Comparison of ENCODE assay signal across 8 cellular contexts in the genomic region with DNA sequence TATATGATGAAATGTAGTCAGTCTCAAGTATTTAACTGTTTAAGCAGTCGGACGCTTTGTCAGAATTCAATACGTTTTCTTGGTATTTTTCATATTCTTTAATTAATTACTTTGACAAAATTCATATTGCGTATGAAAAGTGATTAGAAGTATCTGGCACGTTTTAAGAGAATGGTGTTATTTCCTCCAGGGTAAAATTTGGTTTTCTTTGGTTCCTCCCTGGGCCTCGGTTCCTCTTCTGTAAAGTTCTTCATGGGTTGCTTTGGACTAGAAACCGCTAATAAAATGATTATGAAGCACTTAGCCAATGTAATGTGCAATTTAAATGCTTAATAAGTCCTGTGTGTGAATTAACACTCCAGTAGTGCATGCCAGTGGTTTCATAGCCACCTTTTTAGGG. TPM values are rescaled to one million over a fixed set of nuclear protein-coding genes. Genes with fewer than 3 reads are reported as not detected.
DNase-seq lines count a peak whose midpoint lies in the region; ATAC-seq and TF ChIP-seq lines count a peak whose summit lies in the region.

No MANE protein-coding gene starts in this region.

- ATAC-seq in heart right ventricle: no peak
- ATAC-seq in Right ventricle myocardium superior (ENCODE audit: poor library complexity): no peak
- no peak for ATAC-seq in lower lobe of right lung
- no peak for ATAC-seq in HG02759 (IDR thresholded peaks at IDR 0.05; ENCODE audit: unreplicated experiment)
- no peak for ATAC-seq in HG03342 (IDR thresholded peaks at IDR 0.05; ENCODE audit: unreplicated experiment)

- intact Hi-C loops in heart right ventricle (cut with DNase I) (loop anchor here (2.0 to 10.0 kb wide), 11 partner anchors 40 to 127 kb away; a partner anchor contains a TSS), Right ventricle myocardium superior (cut with DNase I) (loop anchor here (5.0 kb wide), 1 partner anchor 115 kb away; no protein-coding TSS in a partner anchor), lower lobe of right lung (cut with DNase I) (no loop called here), vagina (cut with DNase I) (loop anchor here (5.0 to 10.0 kb wide), 2 partner anchors 110 to 113 kb away; a partner anchor contains a TSS)

- H3K9me3 ChIP-seq in heart right ventricle: no peaks in the 10 kb centered on the region
- no peaks in the 10 kb centered on the region for H3K9me3 ChIP-seq in lower lobe of right lung
- no peaks in the 10 kb centered on the region for H3K9me3 ChIP-seq in vagina

- no peaks in the 10 kb centered on the region for H3K9me3 Mint-ChIP-seq in activated naive CD8-positive, alpha-beta T cell treated with anti-CD3 and anti-CD28 coated beads for 36 hours

- peaks cover 5% of the 10 kb centered on the region for H3K36me3 Mint-ChIP-seq in activated naive CD8-positive, alpha-beta T cell treated with anti-CD3 and anti-CD28 coated beads for 36 hours

- H3K27ac ChIP-seq in heart right ventricle (peak overlapping the region in 5 of 10 donors; percentile 94 to 98 (median 98)), lower lobe of right lung (peak overlapping the region; percentile 89), vagina (peak overlapping the region; percentile 95)

- H3K4me1 ChIP-seq in heart right ventricle (peaks cover 0 to 59% (median 23%) of the 10 kb centered on the region in 9 donors), lower lobe of right lung (peaks cover 47% of the 10 kb centered on the region), vagina (peaks cover 26% of the 10 kb centered on the region)

- peak overlapping the region; percentile 72 for H3K27ac Mint-ChIP-seq in activated naive CD8-positive, alpha-beta T cell treated with anti-CD3 and anti-CD28 coated beads for 36 hours

- H3K4me1 Mint-ChIP-seq in activated naive CD8-positive, alpha-beta T cell treated with anti-CD3 and anti-CD28 coated beads for 36 hours: peaks cover 20% of the 10 kb centered on the region

- peak overlapping the region in 8 of 10 donors; percentile 85 to 100 (median 96) for H3K4me3 ChIP-seq in heart right ventricle
- peak overlapping the region; percentile 93 for H3K4me3 ChIP-seq in lower lobe of right lung
- peak overlapping the region; percentile 75 to 99 for H3K4me3 ChIP-seq in vagina

- TF ChIP-seq CTCF in heart right ventricle (IDR thresholded peaks at IDR 0.05) (no peak), lower lobe of right lung (IDR thresholded peaks at IDR 0.05) (no peak), vagina (IDR thresholded peaks at IDR 0.05) (no peak)

- H3K4me3 Mint-ChIP-seq in activated naive CD8-positive, alpha-beta T cell treated with anti-CD3 and anti-CD28 coated beads for 36 hours: peak overlapping the region; percentile 88

- H3K36me3 ChIP-seq in heart right ventricle (no peaks in the 10 kb centered on the region), lower lobe of right lung (no peaks in the 10 kb centered on the region), vagina (no peaks in the 10 kb centered on the region)

- WGBS in heart right ventricle, 2 donors: 39% methylated on average over 7 of the region's 7 CpGs

- H3K27me3 ChIP-seq in heart right ventricle: no peaks in the 10 kb centered on the region
- no peaks in the 10 kb centered on the region for H3K27me3 ChIP-seq in lower lobe of right lung (ENCODE audit: low read depth)
- no peaks in the 10 kb centered on the region for H3K27me3 ChIP-seq in vagina

- H3K27me3 Mint-ChIP-seq in activated naive CD8-positive, alpha-beta T cell treated with anti-CD3 and anti-CD28 coated beads for 36 hours: no peaks in the 10 kb centered on the region

- TF ChIP-seq POLR2A in vagina (IDR thresholded peaks at IDR 0.05): no peak

- DNase-seq in heart right ventricle: no peak
- DNase-seq in Right ventricle myocardium superior: no peak
- no peak for DNase-seq in activated naive CD8-positive, alpha-beta T cell treated with anti-CD3 and anti-CD28 coated beads for 36 hours
- DNase-seq in lower lobe of right lung: no peak
- no peak for DNase-seq in vagina (ENCODE audit: extremely low spot score in 2 of 2)
- DNase-seq in cerebellar cortex (ENCODE audit: low spot score): no peak

RNA-seq across cellular contexts. Expression of a gene that starts 1.5 kb away (rescaled TPM):
- total RNA-seq in heart right ventricle (10 to 100 TPM in 2 of 10 donors, 1 to 10 TPM in 8; 7.3 to 15.6 (median 8.5) TPM), Right ventricle myocardium superior (6.5 TPM), lower lobe of right lung (39.0 TPM), vagina (15.5 TPM)
- polyA plus RNA-seq in heart right ventricle: 1 to 10 TPM; 2.7 to 8.0 TPM
- 10 to 100 TPM; 21.4 TPM for total RNA-seq in activated naive CD8-positive, alpha-beta T cell treated with anti-CD3 and anti-CD28 coated beads for 36 hours

RNA-seq across cellular contexts. Expression of a gene that starts 22.3 kb away (rescaled TPM):
- total RNA-seq in heart right ventricle (under 1 TPM in 1 of 10 donors, not detected in 9; 0.32 TPM), Right ventricle myocardium superior (not detected), lower lobe of right lung (not detected), vagina (0.25 TPM)
- polyA plus RNA-seq in heart right ventricle: not detected
- not detected for total RNA-seq in activated naive CD8-positive, alpha-beta T cell treated with anti-CD3 and anti-CD28 coated beads for 36 hours

RNA-seq across cellular contexts. Expression of a gene that starts 39.1 kb away (rescaled TPM):
- 10 to 100 TPM; 24.3 to 39.3 (median 33.6) TPM for total RNA-seq in heart right ventricle
- 10 to 100 TPM in 1 of 2 donors, 1 to 10 TPM in 1; 7.9 to 11.1 TPM for polyA plus RNA-seq in heart right ventricle
- 34.0 TPM for total RNA-seq in Right ventricle myocardium superior
- 10 to 100 TPM; 19.3 to 20.7 TPM for total RNA-seq in activated naive CD8-positive, alpha-beta T cell treated with anti-CD3 and anti-CD28 coated beads for 36 hours
- 16.5 TPM for total RNA-seq in lower lobe of right lung
- 15.5 TPM for total RNA-seq in vagina

RNA-seq across cellular contexts. Expression of a gene that starts 58.8 kb away (rescaled TPM):
- 1 to 10 TPM in 7 of 10 donors, under 1 TPM in 3; 0.40 to 1.6 (median 1.2) TPM for total RNA-seq in heart right ventricle
- 1 to 10 TPM in 1 of 2 donors, under 1 TPM in 1; 0.17 to 1.1 TPM for polyA plus RNA-seq in heart right ventricle
- 1.5 TPM for total RNA-seq in Right ventricle myocardium superior
- under 1 TPM; 0.12 to 0.22 TPM for total RNA-seq in activated naive CD8-positive, alpha-beta T cell treated with anti-CD3 and anti-CD28 coated beads for 36 hours
- 0.15 TPM for total RNA-seq in lower lobe of right lung
- 3.2 TPM for total RNA-seq in vagina
